ENCODE assay signal across 30 cellular contexts in genomic region chr10:28090506-28090905, GRCh38.
"Had no signal": no experiment of that assay in that cellular context is flagged by ENCODE, and none has a peak within 500 bp of the region (broad histone marks: within the 10 kb centered on the region; RNA-seq: fewer than 3 reads in every experiment).

No MANE protein-coding gene starts in this region.

- H2AFZ ChIP-seq: PC-9 had no signal

- H3K4me1 ChIP-seq: adrenal gland had no signal

- H3K9me2 ChIP-seq: SK-N-SH had no signal

- H3K27ac ChIP-seq: adrenal gland, cardiac muscle cell, KMS-11, PC-9, SJCRH30 had no signal

- H3K27me3 ChIP-seq: adrenal gland, cardiac muscle cell, SJCRH30 had no signal

- H3K4me3 Mint-ChIP-seq: activated CD4-positive, alpha-beta T cell treated with anti-CD3 and anti-CD28 coated beads, Interleukin-2, amount 10 ng/mL, durations not matched to agents 24 days and 14 days; activated CD8-positive, alpha-beta T cell treated with anti-CD3 and anti-CD28 coated beads, Interleukin-2, amount 10 ng/mL, durations not matched to agents 7 days and 5 days; activated naive CD4-positive, alpha-beta T cell treated with anti-CD3 and anti-CD28 coated beads for 36 hours; activated T-cell treated with anti-CD3 and anti-CD28 coated beads, Interleukin-2, amount 50 U/mL, for 4 hours; activated T-helper 1 cell treated with anti-CD3 and anti-CD28 coated beads, Interleukin-12 subunit alpha, Interleukin-12 subunit beta, Interleukin-2, Interleukin-4 antibody, amounts not matched to agents 30 ng/mL and 10 ng/mL and 1 ng/mL, durations not matched to agents 14 hours and 24 hours and 36 hours; central memory CD8-positive, alpha-beta T cell; T-helper 1 cell treated with Interleukin-12 subunit alpha and Interleukin-12 subunit beta and Interleukin-4 antibody, amounts not matched to agents 30 μg/mL and 1 μg/mL, for 36 hours; T-helper 2 cell treated with Interferon-gamma antibody and Interleukin-4, amounts not matched to agents 5 μg/mL and 100 μg/mL, for 36 hours had no signal

- H3K9ac ChIP-seq: KMS-11 had no signal

- ATAC-seq: activated CD8-positive, alpha-beta T cell treated with anti-CD3 and anti-CD28 coated beads, Interleukin-2, amount 10 ng/mL, durations not matched to agents 7 days and 5 days; activated naive CD4-positive, alpha-beta T cell treated with anti-CD3 and anti-CD28 coated beads, Interleukin-2, amount 50 U/mL, for 72 hours; activated T-cell treated with anti-CD3 and anti-CD28 coated beads, Interleukin-2, amount 50 U/mL, for 4 hours had no signal

- H3K27me3 Mint-ChIP-seq: activated CD4-positive, alpha-beta T cell treated with anti-CD3 and anti-CD28 coated beads, Interleukin-2, amount 10 ng/mL, durations not matched to agents 24 days and 14 days; central memory CD8-positive, alpha-beta T cell had no signal

- H3K27ac Mint-ChIP-seq: activated CD4-positive, alpha-beta T cell treated with anti-CD3 and anti-CD28 coated beads, Interleukin-2, amount 10 ng/mL, durations not matched to agents 24 days and 14 days; activated CD8-positive, alpha-beta T cell treated with anti-CD3 and anti-CD28 coated beads, Interleukin-2, amount 10 ng/mL, durations not matched to agents 7 days and 5 days; activated naive CD4-positive, alpha-beta T cell treated with anti-CD3 and anti-CD28 coated beads for 36 hours; activated naive CD4-positive, alpha-beta T cell treated with anti-CD3 and anti-CD28 coated beads, Interleukin-2, amount 50 U/mL, for 72 hours; activated T-helper 1 cell treated with anti-CD3 and anti-CD28 coated beads, Interleukin-12 subunit alpha, Interleukin-12 subunit beta, Interleukin-2, Interleukin-4 antibody, amounts not matched to agents 30 ng/mL and 10 ng/mL and 1 ng/mL, durations not matched to agents 14 hours and 24 hours and 36 hours; T-helper 1 cell treated with Interleukin-12 subunit alpha and Interleukin-12 subunit beta and Interleukin-4 antibody, amounts not matched to agents 30 μg/mL and 1 μg/mL, for 36 hours; T-helper 2 cell treated with Interferon-gamma antibody and Interleukin-4, amounts not matched to agents 5 μg/mL and 100 μg/mL, for 36 hours had no signal

- H3K36me3 ChIP-seq: adrenal gland, SJCRH30 had no signal

- H3K4me1 Mint-ChIP-seq: central memory CD8-positive, alpha-beta T cell had no signal

- H3K9me3 Mint-ChIP-seq: T-helper 2 cell treated with Interferon-gamma antibody and Interleukin-4, amounts not matched to agents 5 μg/mL and 100 μg/mL, for 36 hours had no signal

- H3K4me3 ChIP-seq: adrenal gland, cardiac muscle cell, PC-9, SJCRH30 had no signal

- H3K4me2 ChIP-seq: KMS-11, PC-9 had no signal

- H3K9me3 ChIP-seq: adrenal gland, SK-N-SH had no signal

- DNase-seq: activated CD4-positive, alpha-beta T cell treated with anti-CD3 and anti-CD28 coated beads, Interleukin-2, amount 50 U/mL, for 4 hours; activated CD8-positive, alpha-beta memory T cell treated with anti-CD3 and anti-CD28 coated beads, Interleukin-2, amount 50 U/mL, for 4 hours; activated CD8-positive, alpha-beta T cell treated with anti-CD3 and anti-CD28 coated beads, Interleukin-2, amount 10 ng/mL, durations not matched to agents 7 days and 5 days; activated gamma-delta T cell treated with Interleukin-2 at 50 U/mL for 16 hours; activated naive CD4-positive, alpha-beta T cell treated with anti-CD3 and anti-CD28 coated beads for 36 hours; activated T-cell treated with anti-CD3 and anti-CD28 coated beads for 4 hours; activated T-cell treated with anti-CD3 and anti-CD28 coated beads, Interleukin-2, amount 50 U/mL, for 4 hours; adrenal gland; anterior cingulate cortex; NCI-H1092 treated with DMSO at 0.1 percent for 48 hours; NCI-H1417; NCI-H146; NCI-H187 treated with DMSO at 0.1 percent for 48 hours; NCI-H2081; NCI-H510A; NCI-H526; NCI-H748 treated with DMSO at 0.1 percent for 48 hours; NK-92 treated with Interleukin-12 subunit alpha and Interleukin-12 subunit beta, amount 100 ng/mL, for 24 hours; PC-9; SHP77; SJCRH30; SK-N-SH had no signal
